ENCODE assay signal across 11 cellular contexts in genomic region chr9:99023831-99024230, GRCh38.
A peak's percentile ranks its signal among the peaks of the same experiment; 100 is the strongest.
DNase-seq lines count a peak whose midpoint lies in the region; ATAC-seq and TF ChIP-seq lines count a peak whose summit lies in the region.
"Had no signal": no experiment of that assay in that cellular context is flagged by ENCODE, and none has a peak within 500 bp of the region (broad histone marks: within the 10 kb centered on the region; RNA-seq: fewer than 3 reads in every experiment).

No MANE protein-coding gene starts in this region.

- no peak overlapping the region for H3K27ac Mint-ChIP-seq in activated T-helper 17 cell treated with anti-CD3 and anti-CD28 coated beads, Interleukin-2, amount 50 U/mL, for 72 hours

- H4K20me1 ChIP-seq in OCI-LY7 (ENCODE audit: insufficient read depth, low read length), result no peaks in the 10 kb centered on the region

- intact Hi-C loops in OCI-LY7 (cut with micrococcal nuclease; ENCODE audit: unreplicated experiment), result no loop called here
- intact Hi-C loops in left ventricle myocardium superior (cut with micrococcal nuclease), result no loop called here

- no peak overlapping the region for H3K4me3 Mint-ChIP-seq in activated T-helper 17 cell treated with anti-CD3 and anti-CD28 coated beads, Interleukin-2, amount 50 U/mL, for 72 hours
- H3K4me3 Mint-ChIP-seq: memory B cell had no signal

- ATAC-seq in left ventricle myocardium superior, result peak; percentile 47
- no peak for ATAC-seq in activated T-helper 17 cell treated with anti-CD3 and anti-CD28 coated beads, Interleukin-2, amount 50 U/mL, for 72 hours (replicated peaks)
- ATAC-seq in GM19351 (IDR thresholded peaks at IDR 0.05; ENCODE audit: unreplicated experiment), result no peak
- ATAC-seq in HG03521 (IDR thresholded peaks at IDR 0.05; ENCODE audit: unreplicated experiment), result no peak

- peaks cover 6% of the 10 kb centered on the region for H3K4me1 Mint-ChIP-seq in activated T-helper 17 cell treated with anti-CD3 and anti-CD28 coated beads, Interleukin-2, amount 50 U/mL, for 72 hours

- CTCF ChIA-PET in OCI-LY7 (lab: Charles Lee; ENCODE audit: unreplicated experiment), result no interaction called here

- H3K36me3 ChIP-seq in BE2C (no peaks in the 10 kb centered on the region), OCI-LY7 (ENCODE audit: insufficient read depth, low read length) (no peaks in the 10 kb centered on the region)

- POLR2A ChIA-PET in OCI-LY7 (lab: Charles Lee), result no interaction called here

- H3K4me3 ChIP-seq in BE2C (ENCODE audit: low read depth, low read length), result no peak overlapping the region
- no peak overlapping the region for H3K4me3 ChIP-seq in OCI-LY7 (ENCODE audit: low read depth, low read length, poor library complexity, severe bottlenecking)

- H3K9me3 ChIP-seq in BE2C, result no peaks in the 10 kb centered on the region
- H3K9me3 ChIP-seq in OCI-LY7 (ENCODE audit: low read length), result no peaks in the 10 kb centered on the region

- TF ChIP-seq CTCF in BE2C (IDR thresholded peaks at IDR 0.05; ENCODE audit: low read depth, low read length), result no peak
- TF ChIP-seq CTCF in OCI-LY7 (conservative IDR thresholded peaks at IDR 0.05; ENCODE audit: low read length), result no peak

- H2AFZ ChIP-seq in OCI-LY7 (ENCODE audit: low read length), result no peak overlapping the region

- no peaks in the 10 kb centered on the region for H3K36me3 Mint-ChIP-seq in activated T-helper 17 cell treated with anti-CD3 and anti-CD28 coated beads, Interleukin-2, amount 50 U/mL, for 72 hours (ENCODE audit: low read depth)
- H3K36me3 Mint-ChIP-seq: memory B cell had no signal

- no peak overlapping the region for H3K27ac ChIP-seq in OCI-LY7 (ENCODE audit: low read depth, low read length, poor library complexity, severe bottlenecking)
- H3K27ac ChIP-seq: C4-2B had no signal

- H3K4me1 ChIP-seq in BE2C, result no peaks in the 10 kb centered on the region
- H3K4me1 ChIP-seq in OCI-LY7 (ENCODE audit: insufficient read depth, low read length, poor library complexity, severe bottlenecking), result no peaks in the 10 kb centered on the region

- H3K27me3 Mint-ChIP-seq in activated T-helper 17 cell treated with anti-CD3 and anti-CD28 coated beads, Interleukin-2, amount 50 U/mL, for 72 hours, result no peaks in the 10 kb centered on the region

- no peaks in the 10 kb centered on the region for H3K9me2 ChIP-seq in OCI-LY7 (ENCODE audit: insufficient read depth, low read length)

- H3K79me2 ChIP-seq in OCI-LY7 (ENCODE audit: insufficient read depth, low read depth, low read length), result no peaks in the 10 kb centered on the region

- peaks cover 3% of the 10 kb centered on the region; the same call in 1 of the 2 replicates for H3K27me3 ChIP-seq in BE2C

- BruUV-seq in OCI-LY7 (replicated peaks; lab: Mats Ljungman, UMichigan), result no TSS peak

- H3K4me2 ChIP-seq in OCI-LY7 (ENCODE audit: low read length), result no peak overlapping the region

- DNase-seq in BE2C, result peak; percentile 86
- peak; percentile 97 for DNase-seq in NCI-H1092 (lab: John Stamatoyannopoulos, UW)
- DNase-seq in OCI-LY7 (ENCODE audit: low spot score), result peak; percentile 8
- DNase-seq in left ventricle myocardium superior, result peak; percentile 77
- no peak for DNase-seq in superior temporal gyrus (ENCODE audit: extremely low spot score)
- DNase-seq: activated effector memory CD4-positive, alpha-beta T cell treated with anti-CD3 and anti-CD28 coated beads, Interleukin-2, amount 50 U/mL, for 16 hours had no signal

- H3K9me3 Mint-ChIP-seq in activated T-helper 17 cell treated with anti-CD3 and anti-CD28 coated beads, Interleukin-2, amount 50 U/mL, for 72 hours, result no peaks in the 10 kb centered on the region
- H3K9me3 Mint-ChIP-seq: memory B cell had no signal
